8 cellular contexts compared by ENCODE assay signal in genomic region chr2:199955339-199956061, GRCh38. TPM values are rescaled to one million over a fixed set of nuclear protein-coding genes. Genes with fewer than 3 reads are reported as not detected.
DNase-seq lines count a peak whose midpoint lies in the region; ATAC-seq and TF ChIP-seq lines count a peak whose summit lies in the region.

Gene MAIP1 (plus strand): TSS chr2:199955582. CDS start chr2:199955799, 217 bp downstream.
A gene with protein sequence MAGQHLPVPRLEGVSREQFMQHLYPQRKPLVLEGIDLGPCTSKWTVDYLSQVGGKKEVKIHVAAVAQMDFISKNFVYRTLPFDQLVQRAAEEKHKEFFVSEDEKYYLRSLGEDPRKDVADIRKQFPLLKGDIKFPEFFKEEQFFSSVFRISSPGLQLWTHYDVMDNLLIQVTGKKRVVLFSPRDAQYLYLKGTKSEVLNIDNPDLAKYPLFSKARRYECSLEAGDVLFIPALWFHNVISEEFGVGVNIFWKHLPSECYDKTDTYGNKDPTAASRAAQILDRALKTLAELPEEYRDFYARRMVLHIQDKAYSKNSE (minus strand): TSS chr2:199955491. CDS start chr2:199955470, 21 bp downstream.

- H3K36me3 ChIP-seq in left ventricle myocardium inferior (peaks cover 17% of the 10 kb centered on the region), prostate gland (no peaks in the 10 kb centered on the region), urinary bladder (ENCODE audit: insufficient read depth) (peaks cover 2% of the 10 kb centered on the region)

- under 1% methylated on average over 57 of the region's 64 CpGs for WGBS in prostate gland
- under 1% methylated on average over 64 of the region's 64 CpGs for WGBS in urinary bladder

- H3K27me3 ChIP-seq in left ventricle myocardium inferior (ENCODE audit: low read depth) = no peaks in the 10 kb centered on the region
- no peaks in the 10 kb centered on the region for H3K27me3 ChIP-seq in prostate gland (replicated peaks; ENCODE audit: insufficient read depth)

- H3K27ac ChIP-seq in left ventricle myocardium inferior (replicated peaks) (peak within 1 kb of the TSS; percentile 96), prostate gland (peak within 1 kb of the TSS; percentile 80 to 81), urinary bladder (ENCODE audit: low read depth) (peak within 1 kb of the TSS; percentile 77)

- DNase-seq in NCI-H146 (lab: John Stamatoyannopoulos, UW) = peak; percentile 76
- DNase-seq in amniotic stem cell (lab: John Stamatoyannopoulos, UW) = peak; percentile 59
- peak; percentile 83 for DNase-seq in left ventricle myocardium inferior
- peak; percentile 78 for DNase-seq in prostate gland (ENCODE audit: low spot score)

- intact Hi-C loops in T-helper 1 cell treated with Interleukin-12 subunit alpha and Interleukin-12 subunit beta and Interleukin-4 antibody, amounts not matched to agents 30 ng/mL and 1 ng/mL, for 36 hours (cut with micrococcal nuclease) = loop anchor here (1.0 to 10.0 kb wide), 11 partner anchors 15 to 1309 kb away; partner anchors contain the start of genes BZW1, C2orf69, CASP8 and CLK1
- intact Hi-C loops in left ventricle myocardium inferior (cut with micrococcal nuclease) (no loop called here), prostate gland (cut with DNase I) (no loop called here)

- H3K4me3 ChIP-seq in left ventricle myocardium inferior (peak within 1 kb of the TSS; percentile 94), prostate gland (peak within 1 kb of the TSS; percentile 67 to 69), urinary bladder (ENCODE audit: low read depth, low read length) (peak within 1 kb of the TSS; percentile 95)

- ATAC-seq in HG02870 (IDR thresholded peaks at IDR 0.05; ENCODE audit: unreplicated experiment) = peak; percentile 82

- peaks cover 65% of the 10 kb centered on the region for H3K4me1 ChIP-seq in left ventricle myocardium inferior
- no peaks in the 10 kb centered on the region for H3K4me1 ChIP-seq in prostate gland (replicated peaks)
- H3K4me1 ChIP-seq in urinary bladder (ENCODE audit: insufficient read depth) = no peaks in the 10 kb centered on the region

- H3K9me3 ChIP-seq in left ventricle myocardium inferior (replicated peaks) (no peaks in the 10 kb centered on the region), prostate gland (no peaks in the 10 kb centered on the region)

- TF ChIP-seq POLR2A in GM15510 (IDR thresholded peaks at IDR 0.05; ENCODE audit: borderline replicate concordance, extremely low read depth, insufficient read length) = peak; percentile 86
- no peak for TF ChIP-seq POLR2A in prostate gland (IDR thresholded peaks at IDR 0.05)

- TF ChIP-seq CTCF in left ventricle myocardium inferior (IDR thresholded peaks at IDR 0.05; ENCODE audit: borderline replicate concordance) (peak; percentile 37), prostate gland (IDR thresholded peaks at IDR 0.05) (peak in 2 of 4 experiments; percentile 24 to 27)

RNA-seq across cellular contexts. Expression of gene MAIP1, which starts in this region (rescaled TPM):
- 19.6 and 21.3 TPM in 2 replicates for total RNA-seq in T-helper 1 cell treated with Interleukin-12 subunit alpha and Interleukin-12 subunit beta and Interleukin-4 antibody, amounts not matched to agents 30 ng/mL and 1 ng/mL, for 36 hours
- total RNA-seq in left ventricle myocardium inferior = 22.7 TPM
- 10 to 100 TPM; 13.2 to 20.4 TPM for total RNA-seq in prostate gland
- total RNA-seq in urinary bladder = 14.4 TPM
- 18.5 TPM for polyA plus RNA-seq in urinary bladder

RNA-seq across cellular contexts. Expression of the second gene that starts in this region (rescaled TPM):
- 11.6 and 13.4 TPM in 2 replicates for total RNA-seq in T-helper 1 cell treated with Interleukin-12 subunit alpha and Interleukin-12 subunit beta and Interleukin-4 antibody, amounts not matched to agents 30 ng/mL and 1 ng/mL, for 36 hours
- total RNA-seq in left ventricle myocardium inferior = 2.9 TPM
- total RNA-seq in prostate gland = 1 to 10 TPM; 7.3 to 7.5 TPM
- total RNA-seq in urinary bladder = 22.4 TPM
- polyA plus RNA-seq in urinary bladder = 3.4 TPM

Comparison
In these comparisons a context has a peak if more than half of its experiments do, and no peak if none do; other contexts are left out.
1. Peak in every context shown above with its lines: DNase-seq, ATAC-seq, H3K4me3 ChIP-seq and H3K27ac ChIP-seq.